ENCODE assay signal across 28 cellular contexts in the genomic region with DNA sequence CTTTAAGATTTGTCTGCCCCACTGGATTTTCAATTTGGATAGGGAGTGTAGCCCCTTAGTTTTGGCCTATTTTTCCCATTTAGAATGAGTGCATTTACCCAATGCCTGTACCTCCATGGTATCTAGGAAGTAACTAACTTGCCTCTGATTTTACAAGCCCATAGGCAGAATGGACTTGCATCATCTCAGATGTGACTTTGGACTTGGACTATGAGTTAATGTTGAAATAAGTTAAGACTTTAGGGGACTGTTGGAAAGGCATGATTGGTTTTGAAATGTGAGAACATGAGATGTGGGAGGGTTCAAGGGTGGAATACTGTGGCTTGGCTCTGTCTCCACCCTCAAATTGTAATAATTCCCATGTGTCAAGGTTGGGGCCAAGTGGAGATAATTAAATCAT.
DNase-seq lines count a peak whose midpoint lies in the region; ATAC-seq, FAIRE-seq and TF ChIP-seq lines count a peak whose summit lies in the region.
"Had no signal": no experiment of that assay in that cellular context is flagged by ENCODE, and none has a peak within 500 bp of the region (broad histone marks: within the 10 kb centered on the region; RNA-seq: fewer than 3 reads in every experiment).

No MANE protein-coding gene starts in this region.

- TF ChIP-seq EP300 in HepG2 (IDR thresholded peaks at IDR 0.05; ENCODE audit: low read depth in 2 of 2, low read length in 2 of 2) (no peak), HepG2 (CRISPR knock-in tag; IDR thresholded peaks at IDR 0.05; ENCODE audit: borderline replicate concordance) (no peak)

- H3K27ac ChIP-seq in liver (ENCODE audit: low read depth in 1 of 2, low read length in 2 of 2): no peak overlapping the region
- no peak overlapping the region for H3K27ac ChIP-seq in HepG2 (ENCODE audit: extremely low read length, insufficient read depth, low read length)
- no peak overlapping the region for H3K27ac ChIP-seq in pancreas
- H3K27ac ChIP-seq: 22Rv1; A549; BLaER1 treated with 17β-estradiol and CSF1 and Interleukin-3, amounts not matched to agents 10 nM and 100 nM; GM23248 had no signal

- no peaks in the 10 kb centered on the region for H3K4me1 Mint-ChIP-seq in activated naive CD8-positive, alpha-beta T cell treated with anti-CD3 and anti-CD28 coated beads, Interleukin-2, amount 50 U/mL, for 24 hours
- H3K4me1 Mint-ChIP-seq: CD14-positive monocyte; CD8-positive, alpha-beta memory T cell had no signal

- no TSS peak for BruUV-seq in HepG2 (replicated peaks; lab: Mats Ljungman, UMichigan)

- CTCF ChIA-PET in HepG2 (lab: Yijun Ruan, JAX; ENCODE audit: low intra/inter-chr PET ratio, low total read pairs): no interaction called here

- H3K9me3 ChIP-seq in liver (ENCODE audit: control insufficient read depth in 4 of 4, low read length in 3 of 4) (no peaks in the 10 kb centered on the region), HepG2 (ENCODE audit: low read length) (peaks cover 65% of the 10 kb centered on the region), pancreas (no peaks in the 10 kb centered on the region)
- H3K9me3 ChIP-seq: A549, BE2C had no signal

- no peaks in the 10 kb centered on the region for H4K20me1 ChIP-seq in HepG2 (ENCODE audit: insufficient read depth, low read length)
- H4K20me1 ChIP-seq: BLaER1 treated with 17β-estradiol and CSF1 and Interleukin-3, amounts not matched to agents 10 nM and 100 nM had no signal

- no peak overlapping the region for H3K4me3 Mint-ChIP-seq in activated naive CD8-positive, alpha-beta T cell treated with anti-CD3 and anti-CD28 coated beads, Interleukin-2, amount 50 U/mL, for 24 hours
- H3K4me3 Mint-ChIP-seq: CD14-positive monocyte; CD4-positive, alpha-beta T cell; CD8-positive, alpha-beta memory T cell had no signal

- no peak overlapping the region for H3K4me2 ChIP-seq in HepG2 (ENCODE audit: low read depth, low read length)
- H3K4me2 ChIP-seq: A549; BLaER1 treated with 17β-estradiol and CSF1 and Interleukin-3, amounts not matched to agents 10 nM and 100 nM had no signal

- H3K4me1 ChIP-seq in liver (ENCODE audit: control insufficient read depth in 4 of 4, insufficient read depth in 4 of 4, low read length in 3 of 4) (peaks cover 0 to 7% (median 0%) of the 10 kb centered on the region in 4 donors), HepG2 (ENCODE audit: insufficient read depth, low read length) (no peaks in the 10 kb centered on the region), pancreas (no peaks in the 10 kb centered on the region)
- H3K4me1 ChIP-seq: A549; BE2C; BLaER1 treated with 17β-estradiol and CSF1 and Interleukin-3, amounts not matched to agents 10 nM and 100 nM had no signal

- POLR2A ChIA-PET in HepG2 (lab: Yijun Ruan, JAX): no interaction called here

- no peak overlapping the region for H3K27ac Mint-ChIP-seq in activated naive CD8-positive, alpha-beta T cell treated with anti-CD3 and anti-CD28 coated beads, Interleukin-2, amount 50 U/mL, for 24 hours
- H3K27ac Mint-ChIP-seq: CD14-positive monocyte; CD4-positive, alpha-beta T cell; CD8-positive, alpha-beta memory T cell had no signal

- no peak for TF ChIP-seq POLR2A in HepG2 (IDR thresholded peaks at IDR 0.05; ENCODE audit: insufficient read depth in 1 of 2, low read depth in 2 of 2, low read length in 2 of 2)

- no peak overlapping the region for H3K4me3 ChIP-seq in liver (ENCODE audit: low read depth in 1 of 3, low read length in 3 of 3)
- H3K4me3 ChIP-seq in HepG2 (replicated peaks in 1 of 3; ENCODE audit: insufficient read depth in 1 of 3, low read depth in 2 of 3, low read length in 3 of 3): no peak overlapping the region
- no peak overlapping the region for H3K4me3 ChIP-seq in fibroblast of mammary gland (ENCODE audit: control insufficient read depth, low read depth, low read length)
- no peak overlapping the region for H3K4me3 ChIP-seq in pancreas
- H3K4me3 ChIP-seq: A549; BLaER1 treated with 17β-estradiol and CSF1 and Interleukin-3, amounts not matched to agents 10 nM and 100 nM; GM12878; GM23248 had no signal

- intact Hi-C loops in HepG2 (cut with micrococcal nuclease; ENCODE audit: unreplicated experiment): no loop called here
- intact Hi-C loops in pancreas (cut with DNase I): no loop called here

- H2AFZ ChIP-seq in HepG2 (ENCODE audit: low read length): no peak overlapping the region
- H2AFZ ChIP-seq: GM23248 had no signal

- ATAC-seq in HepG2: no peak
- peak; percentile 62 for ATAC-seq in left lobe of liver
- no peak for ATAC-seq in pancreas
- no peak for ATAC-seq in activated naive CD8-positive, alpha-beta T cell treated with anti-CD3 and anti-CD28 coated beads, Interleukin-2, amount 50 U/mL, for 24 hours
- ATAC-seq: A549, GM12878 had no signal

- H3K79me2 ChIP-seq in HepG2 (ENCODE audit: insufficient read depth, low read length): no peaks in the 10 kb centered on the region

- H3K9me3 Mint-ChIP-seq in activated naive CD8-positive, alpha-beta T cell treated with anti-CD3 and anti-CD28 coated beads, Interleukin-2, amount 50 U/mL, for 24 hours: peaks cover 17% of the 10 kb centered on the region

- in situ Hi-C loops in HepG2 (cut with HindIII; ENCODE audit: extremely low pct_ligation_motif_present, low pct_unique_long_range_greater_than_20kb): no loop called here

- no peaks in the 10 kb centered on the region for H3K36me3 ChIP-seq in liver (ENCODE audit: control insufficient read depth in 4 of 4, insufficient read depth in 3 of 4, low read depth in 1 of 4, low read length in 3 of 4)
- no peaks in the 10 kb centered on the region for H3K36me3 ChIP-seq in HepG2 (replicated peaks in 1 of 2; ENCODE audit: control insufficient read depth in 1 of 2, insufficient read depth in 2 of 2, low read length in 2 of 2)
- no peaks in the 10 kb centered on the region for H3K36me3 ChIP-seq in pancreas
- H3K36me3 ChIP-seq: BE2C; BLaER1 treated with 17β-estradiol and CSF1 and Interleukin-3, amounts not matched to agents 10 nM and 100 nM had no signal

- H3K36me3 Mint-ChIP-seq in activated naive CD8-positive, alpha-beta T cell treated with anti-CD3 and anti-CD28 coated beads, Interleukin-2, amount 50 U/mL, for 24 hours (ENCODE audit: low read depth): no peaks in the 10 kb centered on the region
- H3K36me3 Mint-ChIP-seq: CD14-positive monocyte; CD8-positive, alpha-beta memory T cell had no signal

- TF ChIP-seq RAD21 in liver (IDR thresholded peaks at IDR 0.05): no peak
- TF ChIP-seq RAD21 in HepG2 (CRISPR knock-in tag; IDR thresholded peaks at IDR 0.05): no peak

- FAIRE-seq in HepG2 (lab: Jason Lieb, UNC) (no peak), pancreas (lab: Jason Lieb, UNC) (no peak), RCC 7860 (lab: Jason Lieb, UNC) (no peak)
- FAIRE-seq: A549, D721Med, GM12878, GM19239, H1 had no signal

- no peaks in the 10 kb centered on the region for H3K27me3 ChIP-seq in liver (ENCODE audit: control insufficient read depth in 4 of 4, insufficient read depth in 4 of 4, low read length in 3 of 4)
- H3K27me3 ChIP-seq in HepG2 (ENCODE audit: control insufficient read depth in 1 of 2, insufficient read depth in 2 of 2, low read length in 2 of 2): no peaks in the 10 kb centered on the region
- H3K27me3 ChIP-seq in pancreas: no peaks in the 10 kb centered on the region
- H3K27me3 ChIP-seq: BE2C; BLaER1 treated with 17β-estradiol and CSF1 and Interleukin-3, amounts not matched to agents 10 nM and 100 nM had no signal

- DNase-seq in HepG2 (ENCODE audit: low spot score): no peak
- peak; percentile 15 for DNase-seq in fibroblast of mammary gland (ENCODE audit: low read depth)
- DNase-seq in left lobe of liver (ENCODE audit: low spot score): no peak
- DNase-seq in pancreas: no peak
- no peak for DNase-seq in A172 (ENCODE audit: low spot score)
- DNase-seq in RCC 7860 (ENCODE audit: low spot score): no peak
- DNase-seq in activated naive CD8-positive, alpha-beta T cell treated with anti-CD3 and anti-CD28 coated beads, Interleukin-2, amount 50 U/mL, for 24 hours: no peak
- DNase-seq: ACHN; AML-193; BE2C; CD4-positive, alpha-beta T cell; CD8-positive, alpha-beta memory T cell; DMS 273 treated with DMSO at 0.1 percent for 48 hours; DMS79; EL; GDM1; GM23248; H7; HCEC 1CT had no signal

- TF ChIP-seq CTCF in liver (IDR thresholded peaks at IDR 0.05; ENCODE audit: low read depth, low read length, missing input control): no peak
- TF ChIP-seq CTCF in HepG2 (CRISPR knock-in tag; IDR thresholded peaks at IDR 0.05): no peak
- TF ChIP-seq CTCF in fibroblast of mammary gland (conservative IDR thresholded peaks at IDR 0.05; ENCODE audit: control insufficient read depth, insufficient read depth, low read depth, low read length): no peak
- TF ChIP-seq CTCF in pancreas (IDR thresholded peaks at IDR 0.05): no peak

- H3K9ac ChIP-seq in liver (ENCODE audit: low read depth in 1 of 2, low read length in 2 of 2) (no peak overlapping the region), HepG2 (ENCODE audit: insufficient read depth, low read depth, low read length) (no peak overlapping the region)
- H3K9ac ChIP-seq: BLaER1 treated with 17β-estradiol and CSF1 and Interleukin-3, amounts not matched to agents 10 nM and 100 nM; GM23248 had no signal

- H3K27me3 Mint-ChIP-seq in activated naive CD8-positive, alpha-beta T cell treated with anti-CD3 and anti-CD28 coated beads, Interleukin-2, amount 50 U/mL, for 24 hours: no peaks in the 10 kb centered on the region
- H3K27me3 Mint-ChIP-seq: CD4-positive, alpha-beta T cell; CD8-positive, alpha-beta memory T cell had no signal

TF ChIP-seq in liver, 16 proteins besides CTCF, POLR2A, EP300 and RAD21:
- peak; percentile 19 for TF ChIP-seq SP1 (IDR thresholded peaks at IDR 0.05)
- TF ChIP-seq NR2F2 (IDR thresholded peaks at IDR 0.05): no peak
- peak; percentile 86 to 94 for TF ChIP-seq HNF4A (conservative IDR thresholded peaks at IDR 0.05)
- peak; percentile 58 for TF ChIP-seq HNF4G (IDR thresholded peaks at IDR 0.05)
- no peak for TF ChIP-seq JUND (IDR thresholded peaks at IDR 0.05)
- TF ChIP-seq, protein P1, sequence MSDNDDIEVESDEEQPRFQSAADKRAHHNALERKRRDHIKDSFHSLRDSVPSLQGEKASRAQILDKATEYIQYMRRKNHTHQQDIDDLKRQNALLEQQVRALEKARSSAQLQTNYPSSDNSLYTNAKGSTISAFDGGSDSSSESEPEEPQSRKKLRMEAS (IDR thresholded peaks at IDR 0.05): no peak

TF ChIP-seq in HepG2, 621 proteins besides CTCF, POLR2A, EP300 and RAD21 (continues in another document):
- TF ChIP-seq SIN3B (IDR thresholded peaks at IDR 0.05; ENCODE audit: low read length) (no peak), ZNF629 (CRISPR knock-in tag; conservative IDR thresholded peaks at IDR 0.05) (no peak), ZNF773 (CRISPR knock-in tag; IDR thresholded peaks at IDR 0.05; ENCODE audit: borderline replicate concordance) (no peak), ZNF720 (CRISPR knock-in tag; IDR thresholded peaks at IDR 0.05) (no peak), ZNF703 (CRISPR knock-in tag; IDR thresholded peaks at IDR 0.05; ENCODE audit: borderline replicate concordance) (no peak)
